ENCODE assay signal across 23 cellular contexts in the genomic region with DNA sequence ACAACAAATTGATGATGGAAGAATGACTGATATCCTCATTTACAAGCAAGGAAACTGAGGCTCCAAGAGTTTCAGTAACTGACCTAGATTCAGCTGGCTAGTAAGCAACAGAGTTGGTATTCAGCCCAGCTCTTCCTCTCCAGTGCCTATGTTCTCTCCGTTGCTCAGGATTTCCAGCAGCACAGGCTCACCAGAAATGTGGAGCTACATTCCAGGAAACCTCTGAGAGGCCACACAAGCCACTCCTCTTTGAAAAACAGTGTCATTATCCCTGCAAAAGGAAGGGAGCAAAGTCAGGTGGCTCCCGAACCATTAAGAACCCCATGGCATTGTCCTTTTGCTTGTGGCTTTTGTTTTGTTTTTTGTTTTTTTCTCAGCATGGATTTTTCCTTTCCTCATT. TPM values are rescaled to one million over a fixed set of nuclear protein-coding genes. Genes with fewer than 3 reads are reported as not detected.
DNase-seq lines count a peak whose midpoint lies in the region; ATAC-seq and TF ChIP-seq lines count a peak whose summit lies in the region.
"Had no signal": no experiment of that assay in that cellular context is flagged by ENCODE, and none has a peak within 500 bp of the region (broad histone marks: within the 10 kb centered on the region; RNA-seq: fewer than 3 reads in every experiment).

No MANE protein-coding gene starts in this region.

- H4K8ac ChIP-seq in IMR-90 (ENCODE audit: low read depth in 2 of 2, low read length in 2 of 2): no peak overlapping the region
- H4K8ac ChIP-seq in mesendoderm (ENCODE audit: low read depth, low read length): no peak overlapping the region

- dilution Hi-C loops in IMR-90 (cut with HindIII; ENCODE audit: low sequenced_read_pairs, unreplicated experiment): no loop called here

- H4K91ac ChIP-seq in IMR-90 (ENCODE audit: insufficient read depth, low read depth, low read length): no peak overlapping the region

- H3K4ac ChIP-seq in IMR-90 (ENCODE audit: low read depth, low read length) (no peak overlapping the region), mesendoderm (ENCODE audit: low read depth, low read length) (no peak overlapping the region)

- no peak for TF ChIP-seq RAD21 in IMR-90 (IDR thresholded peaks at IDR 0.05; ENCODE audit: low read length)

- H3K4me1 ChIP-seq in IMR-90 (ENCODE audit: control insufficient read depth, insufficient read depth, low read length): no peaks in the 10 kb centered on the region; the same call in 1 of the 2 replicates
- no peaks in the 10 kb centered on the region for H3K4me1 ChIP-seq in mesendoderm (ENCODE audit: control insufficient read depth, low read depth, low read length)
- H3K4me1 ChIP-seq: tibial nerve had no signal

- H3K36me3 Mint-ChIP-seq in activated naive CD8-positive, alpha-beta T cell treated with anti-CD3 and anti-CD28 coated beads for 36 hours: peaks cover 3% of the 10 kb centered on the region
- H3K36me3 Mint-ChIP-seq: CD14-positive monocyte had no signal

- H3K9me3 ChIP-seq in IMR-90 (ENCODE audit: control insufficient read depth, insufficient read depth, low read length): no peaks in the 10 kb centered on the region
- H3K9me3 ChIP-seq: ovary, tibial nerve had no signal

- no peaks in the 10 kb centered on the region for H3K27me3 Mint-ChIP-seq in activated naive CD8-positive, alpha-beta T cell treated with anti-CD3 and anti-CD28 coated beads for 36 hours
- H3K27me3 Mint-ChIP-seq: activated CD4-positive, alpha-beta T cell treated with anti-CD3 and anti-CD28 coated beads for 36 hours had no signal

- no peak overlapping the region for H3K56ac ChIP-seq in IMR-90 (ENCODE audit: extremely low read depth, insufficient read depth, low read length)
- no peak overlapping the region for H3K56ac ChIP-seq in mesendoderm (ENCODE audit: low read length)

- peak; percentile 45 for DNase-seq in EH (ENCODE audit: low read depth)
- no peak for DNase-seq in IMR-90
- no peak for DNase-seq in activated naive CD8-positive, alpha-beta T cell treated with anti-CD3 and anti-CD28 coated beads for 36 hours
- peak; percentile 40 for DNase-seq in mesendoderm
- no peak for DNase-seq in SHP77 treated with DMSO at 0.1 percent for 48 hours (lab: John Stamatoyannopoulos, UW)
- no peak for DNase-seq in activated effector memory CD4-positive, alpha-beta T cell treated with Interleukin-2 at 50 U/mL for 16 hours
- DNase-seq: activated CD4-positive, alpha-beta T cell treated with anti-CD3 and anti-CD28 coated beads for 36 hours; activated T-cell treated with anti-CD3 and anti-CD28 coated beads, Interleukin-2, amount 50 U/mL, for 4 hours; amygdala; DMS53; endodermal cell; foreskin fibroblast; KG1; left colon; NCI-H345; ovary; Right ventricle myocardium superior; stimulated activated CD4-positive, alpha-beta T cell treated with anti-CD3 and anti-CD28 coated beads, Interleukin-4, amount 100 ng/mL, for 4 hours; T1000 had no signal

- H2AK5ac ChIP-seq in IMR-90 (ENCODE audit: low read depth, low read length) (no peak overlapping the region), mesendoderm (ENCODE audit: low read length) (no peak overlapping the region)

- H4K20me1 ChIP-seq in IMR-90 (ENCODE audit: insufficient read depth, low read length): no peaks in the 10 kb centered on the region

- H3K9me1 ChIP-seq in IMR-90 (ENCODE audit: insufficient read depth, low read length): no peaks in the 10 kb centered on the region

- H3K4me1 Mint-ChIP-seq in activated naive CD8-positive, alpha-beta T cell treated with anti-CD3 and anti-CD28 coated beads for 36 hours: peaks cover 65% of the 10 kb centered on the region

- H2BK120ac ChIP-seq in IMR-90 (ENCODE audit: low read depth, low read length) (0 out of 2 replicates have a peak overlapping the region, but pooled peaks have one; percentile 0), mesendoderm (ENCODE audit: low read depth, low read length) (no peak overlapping the region)

- WGBS in IMR-90 (ENCODE audit: extremely low coverage in 2 of 2, insufficient read length in 1 of 2), 2 experiments: 40% methylated on average over 1 of the region's 2 CpGs; no CpG with 5 or more reads in 1 of the 2 experiments
- WGBS in mesendoderm (ENCODE audit: extremely low coverage, insufficient coverage, low lambda C conversion rate): no CpG with 5 or more reads among the region's 2 CpGs

- H2BK20ac ChIP-seq in IMR-90 (ENCODE audit: low read depth, low read length): no peak overlapping the region

- no peak overlapping the region for H3K27ac ChIP-seq in IMR-90 (ENCODE audit: insufficient read depth, low read length)
- no peak overlapping the region for H3K27ac ChIP-seq in mesendoderm (ENCODE audit: low read depth, low read length)
- H3K27ac ChIP-seq: HL-60, ovary, tibial nerve had no signal

- H3K9ac ChIP-seq in IMR-90 (ENCODE audit: low read depth, low read length) (no peak overlapping the region), mesendoderm (ENCODE audit: low read length) (no peak overlapping the region)

- BruUV-seq in IMR-90 (replicated peaks; lab: Mats Ljungman, UMichigan): no TSS peak

- TF ChIP-seq POLR2A in IMR-90 (IDR thresholded peaks at IDR 0.05; ENCODE audit: low read depth, low read length): no peak

- no peaks in the 10 kb centered on the region for H3K79me2 ChIP-seq in mesendoderm (ENCODE audit: control insufficient read depth, insufficient read depth, low read length)

- H2AK9ac ChIP-seq in IMR-90 (replicated peaks; ENCODE audit: low read depth, low read length, poor library complexity): no peak overlapping the region

- H3K4me3 Mint-ChIP-seq in activated naive CD8-positive, alpha-beta T cell treated with anti-CD3 and anti-CD28 coated beads for 36 hours: no peak overlapping the region
- H3K4me3 Mint-ChIP-seq: activated CD4-positive, alpha-beta T cell treated with anti-CD3 and anti-CD28 coated beads for 36 hours; CD14-positive monocyte; endodermal cell had no signal

- peak overlapping the region; percentile 74 for H3K27ac Mint-ChIP-seq in activated naive CD8-positive, alpha-beta T cell treated with anti-CD3 and anti-CD28 coated beads for 36 hours
- H3K27ac Mint-ChIP-seq: endodermal cell had no signal

- ATAC-seq in IMR-90 (ENCODE audit: low read depth) (peak; percentile 48; the same call in 1 of the 2 replicates), HG02571 (IDR thresholded peaks at IDR 0.05; ENCODE audit: unreplicated experiment) (no peak)
- ATAC-seq: left colon had no signal

- H3K4me3 ChIP-seq in IMR-90 (ENCODE audit: insufficient read depth, low read depth, low read length) (no peak overlapping the region), mesendoderm (ENCODE audit: low read length) (no peak overlapping the region)
- H3K4me3 ChIP-seq: ovary, tibial nerve had no signal

- CTCF ChIA-PET in IMR-90 (lab: Yijun Ruan, JAX): interaction anchor here (1.6 kb wide), 1 partner anchor 12 kb away, joined by 4 read pairs; no protein-coding TSS in a partner anchor

- H3K36me3 ChIP-seq in IMR-90 (ENCODE audit: control insufficient read depth, insufficient read depth, low read length) (no peaks in the 10 kb centered on the region), mesendoderm (ENCODE audit: control insufficient read depth, insufficient read depth, low read length) (no peaks in the 10 kb centered on the region)
- H3K36me3 ChIP-seq: ovary, tibial nerve had no signal

- TF ChIP-seq CTCF in IMR-90 (conservative IDR thresholded peaks at IDR 0.05; ENCODE audit: low read depth, low read length): no peak

- H3K14ac ChIP-seq in IMR-90 (replicated peaks; ENCODE audit: low read depth, low read length): no peak overlapping the region

- H3K9me3 Mint-ChIP-seq in activated naive CD8-positive, alpha-beta T cell treated with anti-CD3 and anti-CD28 coated beads for 36 hours: peaks cover 2% of the 10 kb centered on the region
- H3K9me3 Mint-ChIP-seq: activated T-cell treated with anti-CD3 and anti-CD28 coated beads, Interleukin-2, amount 50 U/mL, for 4 hours; endodermal cell had no signal

- H2BK5ac ChIP-seq in IMR-90 (ENCODE audit: low read depth, low read length, poor library complexity, severe bottlenecking) (no peak overlapping the region), mesendoderm (ENCODE audit: low read length) (no peak overlapping the region)

- H2BK15ac ChIP-seq in IMR-90 (ENCODE audit: low read depth, low read length): no peak overlapping the region
- no peak overlapping the region for H2BK15ac ChIP-seq in mesendoderm (replicated peaks; ENCODE audit: low read depth)

- in situ Hi-C loops in IMR-90 (cut with MboI; ENCODE audit: low sequenced_read_pairs): no loop called here

- H3K23ac ChIP-seq in IMR-90 (ENCODE audit: low read depth, low read length) (no peak overlapping the region), mesendoderm (ENCODE audit: low read length) (no peak overlapping the region)

- H3K18ac ChIP-seq in IMR-90 (ENCODE audit: low read depth, low read length): no peak overlapping the region
- H3K18ac ChIP-seq in mesendoderm (ENCODE audit: low read length): no peak overlapping the region

- H3K79me1 ChIP-seq in IMR-90 (ENCODE audit: low read depth in 1 of 2, low read length in 2 of 2) (no peaks in the 10 kb centered on the region), mesendoderm (ENCODE audit: low read length) (no peaks in the 10 kb centered on the region)

- H3K27me3 ChIP-seq in IMR-90 (ENCODE audit: control insufficient read depth, insufficient read depth, low read length) (no peaks in the 10 kb centered on the region), mesendoderm (ENCODE audit: insufficient read depth, low read length, poor library complexity) (no peaks in the 10 kb centered on the region)
- H3K27me3 ChIP-seq: ovary, tibial nerve had no signal

- H2AFZ ChIP-seq in IMR-90 (replicated peaks; ENCODE audit: low read length, poor library complexity): no peak overlapping the region

- H3K4me2 ChIP-seq in IMR-90 (ENCODE audit: low read depth, low read length): no peak overlapping the region
- no peak overlapping the region for H3K4me2 ChIP-seq in mesendoderm (ENCODE audit: low read length)

- no peak overlapping the region for H4K5ac ChIP-seq in IMR-90 (ENCODE audit: low read depth, low read length)
- no peak overlapping the region for H4K5ac ChIP-seq in mesendoderm (ENCODE audit: low read length)

- POLR2A ChIA-PET in IMR-90 (lab: Charles Lee; ENCODE audit: unreplicated experiment): no interaction called here

- intact Hi-C loops in IMR-90 (cut with micrococcal nuclease): no loop called here

TF ChIP-seq in IMR-90, 13 proteins besides CTCF, POLR2A, EP300 and RAD21 (continues in another document):
- no peak for TF ChIP-seq MAFK (IDR thresholded peaks at IDR 0.05; ENCODE audit: low read depth, low read length)
- no peak for TF ChIP-seq BHLHE40 (IDR thresholded peaks at IDR 0.05; ENCODE audit: low read depth, low read length)
- TF ChIP-seq SMC3 (IDR thresholded peaks at IDR 0.05; ENCODE audit: low read depth, low read length): no peak
- TF ChIP-seq RFX5 (IDR thresholded peaks at IDR 0.05; ENCODE audit: low read depth, low read length): no peak
- no peak for TF ChIP-seq FOS (IDR thresholded peaks at IDR 0.05; ENCODE audit: low read depth, low read length)

RNA-seq across cellular contexts. Expression of a gene that starts 40.6 kb away (rescaled TPM):
- total RNA-seq in IMR-90 (2012; rRNA removed): 59.1 and 71.4 TPM in 2 replicates
- polyA plus RNA-seq in IMR-90 (2012; rRNA removed): 41.7 and 44.8 TPM in 2 replicates
- 23.4 and 35.1 TPM in 2 replicates for polyA plus RNA-seq in IMR-90 (2012; cell fraction: cytosol; rRNA removed)
- 32.9 and 43.8 TPM in 2 replicates for polyA plus RNA-seq in IMR-90 (2012; cell fraction: nucleus; rRNA removed; ENCODE audit: low replicate concordance)
- total RNA-seq in activated naive CD8-positive, alpha-beta T cell treated with anti-CD3 and anti-CD28 coated beads for 36 hours: 10 to 100 TPM; 32.7 to 33.0 TPM
- polyA plus RNA-seq in mesendoderm (2013, experiment 1 of 2): 9.1 TPM
- 10.0 TPM for polyA plus RNA-seq in mesendoderm (2013, experiment 2 of 2)

Comparison
In these comparisons a context has a peak if more than half of its experiments do, and no peak if none do; other contexts are left out.
1. DNase-seq: peak in EH (single experiment) and mesendoderm (single experiment); none in IMR-90 (single experiment), activated naive CD8-positive, alpha-beta T cell treated with anti-CD3 and anti-CD28 coated beads for 36 hours (single experiment), SHP77 treated with DMSO at 0.1 percent for 48 hours (single experiment) and activated effector memory CD4-positive, alpha-beta T cell treated with Interleukin-2 at 50 U/mL for 16 hours (single experiment).